ENCODE assay signal across 7 cellular contexts in genomic region chr17:42245183-42245582, GRCh38. TPM values are rescaled to one million over a fixed set of nuclear protein-coding genes. Genes with fewer than 3 reads are reported as not detected.
"Had no signal": no experiment of that assay in that cellular context is flagged by ENCODE, and none has a peak within 500 bp of the region (broad histone marks: within the 10 kb centered on the region; RNA-seq: fewer than 3 reads in every experiment).

No MANE protein-coding gene starts in this region.

RNA-seq across cellular contexts. Expression of gene HCRT, which starts 59.9 kb away (rescaled TPM):
- total RNA-seq: M059J, NCI-H460, OCI-LY7, PC-9, Right ventricle myocardium inferior, RPMI7951, SK-MEL-5 had no signal
